18 cellular contexts compared by ENCODE assay signal in genomic region chrX:41580423-41581064, GRCh38.
DNase-seq lines count a peak whose midpoint lies in the region; ATAC-seq and TF ChIP-seq lines count a peak whose summit lies in the region.
"Had no signal": no experiment of that assay in that cellular context is flagged by ENCODE, and none has a peak within 500 bp of the region (broad histone marks: within the 10 kb centered on the region; RNA-seq: fewer than 3 reads in every experiment).

No MANE protein-coding gene starts in this region.

- POLR2A ChIA-PET in activated CD8-positive, alpha-beta T cell treated with anti-CD3 and anti-CD28 coated beads for 36 hours (lab: Charles Lee), result no interaction called here

- ATAC-seq in activated CD4-positive, CD25-positive, alpha-beta regulatory T cell treated with anti-CD3 and anti-CD28 coated beads, Interleukin-2, amount 50 U/mL, for 24 hours, result peak; percentile 24 to 53
- peak; percentile 44 for ATAC-seq in HG02885 (IDR thresholded peaks at IDR 0.05; ENCODE audit: poor library complexity, unreplicated experiment)
- peak; percentile 30 for ATAC-seq in activated CD8-positive, alpha-beta T cell treated with anti-CD3 and anti-CD28 coated beads for 36 hours
- ATAC-seq in natural killer cell, result peak; percentile 66 to 83 (median 75)
- ATAC-seq in esophagus mucosa, result no peak
- no peak for ATAC-seq in GM18861 (IDR thresholded peaks at IDR 0.05; ENCODE audit: unreplicated experiment)

- no peak for DNase-seq in activated CD4-positive, CD25-positive, alpha-beta regulatory T cell treated with anti-CD3 and anti-CD28 coated beads, Interleukin-2, amount 50 U/mL, for 72 hours
- no peak for DNase-seq in activated CD8-positive, alpha-beta T cell treated with anti-CD3 and anti-CD28 coated beads for 36 hours
- DNase-seq in natural killer cell, result no peak
- DNase-seq in DMS 273 treated with DMSO at 0.1 percent for 48 hours (lab: John Stamatoyannopoulos, UW), result no peak
- DNase-seq: activated CD4-positive, alpha-beta T cell treated with anti-CD3 and anti-CD28 coated beads for 1 hour; C1 segment of cervical spinal cord; DND-41; effector memory CD4-positive, alpha-beta T cell; mammary epithelial cell; NCI-H2029 treated with DMSO at 0.1 percent for 48 hours; NCI-H446 treated with DMSO at 0.1 percent for 48 hours; nephron progenitor cell; SHP77 treated with DMSO at 0.1 percent for 48 hours had no signal

- TF ChIP-seq CTCF in activated CD8-positive, alpha-beta T cell treated with anti-CD3 and anti-CD28 coated beads for 36 hours (IDR thresholded peaks at IDR 0.05), result no peak
- TF ChIP-seq CTCF in natural killer cell (IDR thresholded peaks at IDR 0.05), result no peak

- peaks cover 4% of the 10 kb centered on the region for H3K4me1 Mint-ChIP-seq in activated CD8-positive, alpha-beta T cell treated with anti-CD3 and anti-CD28 coated beads for 36 hours (ENCODE audit: low read depth)
- H3K4me1 Mint-ChIP-seq in natural killer cell, result peaks cover 5 to 6% of the 10 kb centered on the region in 2 donors
- H3K4me1 Mint-ChIP-seq: nephron progenitor cell had no signal

- no peaks in the 10 kb centered on the region for H3K9me3 Mint-ChIP-seq in activated CD8-positive, alpha-beta T cell treated with anti-CD3 and anti-CD28 coated beads for 36 hours
- H3K9me3 Mint-ChIP-seq in natural killer cell, result no peaks in the 10 kb centered on the region
- H3K9me3 Mint-ChIP-seq: type B pancreatic cell had no signal

- H3K27ac Mint-ChIP-seq in activated CD8-positive, alpha-beta T cell treated with anti-CD3 and anti-CD28 coated beads for 36 hours, result peak overlapping the region; percentile 64
- no peak overlapping the region for H3K27ac Mint-ChIP-seq in natural killer cell
- H3K27ac Mint-ChIP-seq: nephron progenitor cell, type B pancreatic cell had no signal

- no peak overlapping the region for H3K4me3 Mint-ChIP-seq in activated CD8-positive, alpha-beta T cell treated with anti-CD3 and anti-CD28 coated beads for 36 hours
- no peak overlapping the region for H3K4me3 Mint-ChIP-seq in natural killer cell
- H3K4me3 Mint-ChIP-seq: nephron progenitor cell, type B pancreatic cell had no signal

- intact Hi-C loops in activated CD8-positive, alpha-beta T cell treated with anti-CD3 and anti-CD28 coated beads for 36 hours (cut with micrococcal nuclease), result no loop called here
- intact Hi-C loops in natural killer cell (cut with micrococcal nuclease), result no loop called here

- peaks cover 27% of the 10 kb centered on the region for H3K36me3 Mint-ChIP-seq in activated CD8-positive, alpha-beta T cell treated with anti-CD3 and anti-CD28 coated beads for 36 hours (ENCODE audit: low read depth)
- no peaks in the 10 kb centered on the region for H3K36me3 Mint-ChIP-seq in natural killer cell

- H3K27me3 Mint-ChIP-seq in activated CD8-positive, alpha-beta T cell treated with anti-CD3 and anti-CD28 coated beads for 36 hours, result no peaks in the 10 kb centered on the region
- H3K27me3 Mint-ChIP-seq in natural killer cell (ENCODE audit: low read depth in 2 of 2), result peaks cover 0 to 12% of the 10 kb centered on the region in 2 donors
- H3K27me3 Mint-ChIP-seq: type B pancreatic cell had no signal

- CTCF ChIA-PET in activated CD8-positive, alpha-beta T cell treated with anti-CD3 and anti-CD28 coated beads for 36 hours (lab: Charles Lee), result interaction anchor here (1.0 to 1.8 kb wide), 2 partner anchors 11 to 179 kb away, joined by 3 to 6 read pairs; no protein-coding TSS in a partner anchor

Comparison
In these comparisons a context has a peak if more than half of its experiments do, and no peak if none do; other contexts are left out.
1. ATAC-seq: peak in activated CD4-positive, CD25-positive, alpha-beta regulatory T cell treated with anti-CD3 and anti-CD28 coated beads, Interleukin-2, amount 50 U/mL, for 24 hours (2 of 2), HG02885 (single experiment), activated CD8-positive, alpha-beta T cell treated with anti-CD3 and anti-CD28 coated beads for 36 hours (single experiment) and natural killer cell (3 of 3); none in esophagus mucosa (single experiment) and GM18861 (single experiment).